Comparison of ENCODE assay signal across 1 cellular context in the genomic region with DNA sequence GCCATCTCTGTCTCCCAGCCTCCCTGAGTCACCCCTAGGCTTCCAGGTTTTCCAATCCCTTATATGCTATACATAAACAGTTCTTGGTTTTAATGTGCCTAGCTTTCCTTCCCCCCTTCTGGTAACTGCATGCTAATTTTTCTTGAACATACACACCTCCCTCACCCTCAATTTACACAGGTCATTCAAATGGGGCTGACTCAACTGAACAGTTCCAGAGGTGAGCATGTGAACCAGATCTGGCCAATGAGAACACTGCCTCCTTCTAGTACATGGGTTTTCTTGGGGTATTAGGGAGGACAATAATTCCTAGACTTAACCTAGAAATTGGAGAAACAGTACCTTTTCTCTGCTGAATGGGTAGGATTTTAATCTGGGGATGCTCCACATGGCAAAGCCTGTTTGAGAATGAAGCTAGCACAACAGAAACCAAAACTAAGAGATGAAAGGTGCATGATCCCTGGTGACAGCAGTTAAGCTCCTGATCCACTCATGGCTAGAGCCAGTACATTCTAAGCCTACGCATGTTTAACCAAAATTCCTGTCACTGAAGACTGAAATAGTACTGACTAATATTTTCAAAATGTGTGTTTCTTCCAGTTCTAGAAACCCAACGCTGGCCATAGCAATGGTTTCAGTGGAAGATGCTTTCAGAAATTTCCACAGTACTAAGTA.
TF ChIP-seq lines count a peak whose summit lies in the region.

No MANE protein-coding gene starts in this region.

TF ChIP-seq in GM12878, 131 proteins besides CTCF, POLR2A, EP300 and RAD21:
- TF ChIP-seq EED (IDR thresholded peaks at IDR 0.05; ENCODE audit: low read depth), result 0 out of 2 replicates have a peak, but pooled peaks have one; percentile 37
- TF ChIP-seq SPI1 (IDR thresholded peaks at IDR 0.05; ENCODE audit: borderline replicate concordance, insufficient read depth, low read depth, low read length), result no peak
TF ChIP-seq in GM12878: peak in this region for 1.
